ENCODE assay signal across 8 cellular contexts in the genomic region with DNA sequence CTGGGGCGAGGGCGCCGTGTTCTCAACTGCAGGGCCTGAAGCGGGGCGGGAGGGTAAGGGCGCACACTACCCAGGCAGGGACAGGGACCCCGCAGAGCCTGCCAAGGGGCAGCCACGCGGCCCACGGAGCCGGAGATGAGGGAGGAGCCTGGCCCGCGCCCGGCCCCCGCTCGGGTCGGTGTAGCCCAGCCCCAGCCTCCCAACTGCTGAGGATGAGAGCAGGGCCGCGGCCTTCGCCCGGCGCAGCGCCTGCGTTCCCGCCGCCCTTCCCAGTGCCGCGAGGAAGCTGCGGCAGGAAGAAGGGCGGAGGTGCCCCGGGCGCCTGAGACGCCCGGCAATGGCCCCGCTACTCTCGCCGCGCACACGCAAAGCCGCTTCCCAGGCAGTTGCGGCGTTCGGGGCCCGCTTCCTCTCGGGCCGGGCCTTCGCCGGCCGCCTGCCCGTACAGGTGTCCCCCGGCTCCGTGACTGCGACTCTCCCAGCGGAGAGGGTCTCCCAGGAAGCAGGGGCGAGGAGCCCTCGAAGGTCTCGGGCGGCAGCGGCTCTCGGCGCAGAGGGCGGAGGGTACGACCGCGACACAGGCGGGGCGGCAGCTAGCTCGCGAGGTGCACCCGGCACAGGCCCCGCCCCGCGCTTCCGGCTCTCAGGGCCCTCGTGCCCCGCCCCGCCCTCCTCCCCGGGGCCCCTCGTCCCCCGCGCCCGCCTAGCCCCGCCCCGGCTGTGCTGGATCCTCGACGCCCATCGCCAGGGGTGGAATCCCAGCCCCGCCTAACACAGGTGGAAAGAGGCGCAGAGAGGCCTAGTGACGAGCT. TPM values are rescaled to one million over a fixed set of nuclear protein-coding genes. Genes with fewer than 3 reads are reported as not detected.
DNase-seq lines count a peak whose midpoint lies in the region; ATAC-seq and TF ChIP-seq lines count a peak whose summit lies in the region.

No MANE protein-coding gene starts in this region.

- peak; percentile 92 for TF ChIP-seq POLR2A in right lobe of liver (IDR thresholded peaks at IDR 0.05)

- H3K9me3 Mint-ChIP-seq in activated CD4-positive, alpha-beta T cell treated with anti-CD3 and anti-CD28 coated beads, Interleukin-2, amount 10 ng/mL, durations not matched to agents 24 days and 14 days, result no peaks in the 10 kb centered on the region
- H3K9me3 Mint-ChIP-seq in dendritic cell treated with granulocyte-macrophage colony-stimulating factor and Interleukin-4, amounts not matched to agents 40 ng/mL and 50 ng/mL, for 4 days, result no peaks in the 10 kb centered on the region

- H3K4me3 ChIP-seq in BJ (ENCODE audit: low read depth, low read length), result peak overlapping the region; percentile 89
- peak overlapping the region; percentile 71 to 83 (median 76) for H3K4me3 ChIP-seq in right lobe of liver

- peak overlapping the region; percentile 74 for H3K4me3 Mint-ChIP-seq in activated CD4-positive, alpha-beta T cell treated with anti-CD3 and anti-CD28 coated beads, Interleukin-2, amount 10 ng/mL, durations not matched to agents 24 days and 14 days
- H3K4me3 Mint-ChIP-seq in dendritic cell treated with granulocyte-macrophage colony-stimulating factor and Interleukin-4, amounts not matched to agents 40 ng/mL and 50 ng/mL, for 4 days, result peak overlapping the region; percentile 78

- peaks cover 0 to 13% (median 0%) of the 10 kb centered on the region in 4 donors for H3K4me1 ChIP-seq in right lobe of liver

- CTCF ChIA-PET in BJ (lab: Yijun Ruan, JAX), result interaction anchor here (1.0 to 1.7 kb wide), 3 partner anchors 9 to 21 kb away, joined by 4 to 6 read pairs (median 6); no protein-coding TSS in a partner anchor

- H3K9me3 ChIP-seq in right lobe of liver, result no peaks in the 10 kb centered on the region

- H3K27me3 ChIP-seq in BJ (ENCODE audit: control insufficient read depth, insufficient read depth, low read length), result no peaks in the 10 kb centered on the region
- no peaks in the 10 kb centered on the region for H3K27me3 ChIP-seq in right lobe of liver

- 5% methylated on average over 3 of the region's 90 CpGs for WGBS in right lobe of liver (ENCODE audit: insufficient coverage, low coverage, low lambda C conversion rate, missing lambda C conversion rate)

- no peaks in the 10 kb centered on the region for H3K36me3 Mint-ChIP-seq in activated CD4-positive, alpha-beta T cell treated with anti-CD3 and anti-CD28 coated beads, Interleukin-2, amount 10 ng/mL, durations not matched to agents 24 days and 14 days (ENCODE audit: low read depth)
- no peaks in the 10 kb centered on the region for H3K36me3 Mint-ChIP-seq in dendritic cell treated with granulocyte-macrophage colony-stimulating factor and Interleukin-4, amounts not matched to agents 40 ng/mL and 50 ng/mL, for 4 days (ENCODE audit: low read depth)

- H3K4me1 Mint-ChIP-seq in activated CD4-positive, alpha-beta T cell treated with anti-CD3 and anti-CD28 coated beads, Interleukin-2, amount 10 ng/mL, durations not matched to agents 24 days and 14 days, result peaks cover 19% of the 10 kb centered on the region
- peaks cover 35% of the 10 kb centered on the region for H3K4me1 Mint-ChIP-seq in dendritic cell treated with granulocyte-macrophage colony-stimulating factor and Interleukin-4, amounts not matched to agents 40 ng/mL and 50 ng/mL, for 4 days (ENCODE audit: low read depth)

- H3K27me3 Mint-ChIP-seq in activated CD4-positive, alpha-beta T cell treated with anti-CD3 and anti-CD28 coated beads, Interleukin-2, amount 10 ng/mL, durations not matched to agents 24 days and 14 days, result no peaks in the 10 kb centered on the region
- H3K27me3 Mint-ChIP-seq in dendritic cell treated with granulocyte-macrophage colony-stimulating factor and Interleukin-4, amounts not matched to agents 40 ng/mL and 50 ng/mL, for 4 days, result no peaks in the 10 kb centered on the region

- ATAC-seq in GM19324 (IDR thresholded peaks at IDR 0.05; ENCODE audit: low FRiP score, unreplicated experiment) (peak; percentile 91), HG03442 (IDR thresholded peaks at IDR 0.05; ENCODE audit: unreplicated experiment) (peak; percentile 90), right lobe of liver (peak; percentile 96 to 98 (median 98))

- peak overlapping the region; percentile 88 for H3K27ac Mint-ChIP-seq in activated CD4-positive, alpha-beta T cell treated with anti-CD3 and anti-CD28 coated beads, Interleukin-2, amount 10 ng/mL, durations not matched to agents 24 days and 14 days
- H3K27ac Mint-ChIP-seq in dendritic cell treated with granulocyte-macrophage colony-stimulating factor and Interleukin-4, amounts not matched to agents 40 ng/mL and 50 ng/mL, for 4 days, result peak overlapping the region; percentile 91

- H3K27ac ChIP-seq in right lobe of liver, result peak overlapping the region; percentile 86 to 96 (median 91)

- intact Hi-C loops in activated CD4-positive, alpha-beta T cell treated with anti-CD3 and anti-CD28 coated beads, Interleukin-2, amount 10 ng/mL, durations not matched to agents 24 days and 14 days (cut with micrococcal nuclease), result loop anchor here (1.0 to 2.0 kb wide), 3 partner anchors 8 to 55 kb away; a partner anchor contains a TSS
- intact Hi-C loops in dendritic cell treated with granulocyte-macrophage colony-stimulating factor and Interleukin-4, amounts not matched to agents 40 ng/mL and 50 ng/mL, for 4 days (cut with micrococcal nuclease), result loop anchor here (2.0 kb wide), 2 partner anchors 21 to 27 kb away; no protein-coding TSS in a partner anchor
- intact Hi-C loops in right lobe of liver (cut with DNase I), result no loop called here

- DNase-seq in BJ (ENCODE audit: low read depth), result no peak
- DNase-seq in NCI-H510A treated with DMSO at 0.1 percent for 48 hours (lab: John Stamatoyannopoulos, UW), result peak; percentile 86
- DNase-seq in activated CD4-positive, alpha-beta T cell treated with anti-CD3 and anti-CD28 coated beads, Interleukin-2, amount 10 ng/mL, durations not matched to agents 24 days and 14 days, result peak; percentile 97
- DNase-seq in right lobe of liver, result peak; percentile 95 to 96 (median 95)
- DNase-seq in stimulated activated CD4-positive, alpha-beta T cell treated with anti-CD3 and anti-CD28 coated beads, Interleukin-4, amount 100 ng/mL, for 48 hours (ENCODE audit: low read depth in 2 of 2), result peak; percentile 94 to 95

- TF ChIP-seq CTCF in BJ (IDR thresholded peaks at IDR 0.05; ENCODE audit: insufficient read depth, low read depth, low read length) (no peak), right lobe of liver (IDR thresholded peaks at IDR 0.05) (no peak)

- POLR2A ChIA-PET in BJ (lab: Charles Lee), result no interaction called here

- H3K36me3 ChIP-seq in BJ (ENCODE audit: control insufficient read depth, insufficient read depth, low read length) (no peaks in the 10 kb centered on the region), right lobe of liver (no peaks in the 10 kb centered on the region)

RNA-seq across cellular contexts. Expression of a gene that starts 24.8 kb away (rescaled TPM):
- 15.7 and 25.8 TPM in 2 replicates for polyA plus RNA-seq in BJ (2011; rRNA removed)
- 16.6 and 17.7 TPM in 2 replicates for polyA minus RNA-seq in BJ (2011; rRNA and poly(A)+ RNA removed)
- 102 and 105 TPM in 2 replicates for total RNA-seq in activated CD4-positive, alpha-beta T cell treated with anti-CD3 and anti-CD28 coated beads, Interleukin-2, amount 10 ng/mL, durations not matched to agents 24 days and 14 days
- total RNA-seq in right lobe of liver, result 10 to 100 TPM; 24.4 to 52.5 (median 36.1) TPM

RNA-seq across cellular contexts. Expression of a gene that starts 54.7 kb away (rescaled TPM):
- polyA plus RNA-seq in BJ (2011; rRNA removed), result not detected in 2 replicates
- not detected in 2 replicates for polyA minus RNA-seq in BJ (2011; rRNA and poly(A)+ RNA removed)
- total RNA-seq in activated CD4-positive, alpha-beta T cell treated with anti-CD3 and anti-CD28 coated beads, Interleukin-2, amount 10 ng/mL, durations not matched to agents 24 days and 14 days, result 0.09 and 0.35 TPM in 2 replicates
- under 1 TPM; 0.09 to 0.55 (median 0.22) TPM for total RNA-seq in right lobe of liver

Comparison
In these comparisons a context has a peak if more than half of its experiments do, and no peak if none do; other contexts are left out.
1. intact Hi-C loops: an anchor here in activated CD4-positive, alpha-beta T cell treated with anti-CD3 and anti-CD28 coated beads, Interleukin-2, amount 10 ng/mL, durations not matched to agents 24 days and 14 days (1.0 to 2.0 kb wide) and dendritic cell treated with granulocyte-macrophage colony-stimulating factor and Interleukin-4, amounts not matched to agents 40 ng/mL and 50 ng/mL, for 4 days (2.0 kb wide); none called in right lobe of liver.